Comparison of ENCODE assay signal across 8 cellular contexts in the genomic region with DNA sequence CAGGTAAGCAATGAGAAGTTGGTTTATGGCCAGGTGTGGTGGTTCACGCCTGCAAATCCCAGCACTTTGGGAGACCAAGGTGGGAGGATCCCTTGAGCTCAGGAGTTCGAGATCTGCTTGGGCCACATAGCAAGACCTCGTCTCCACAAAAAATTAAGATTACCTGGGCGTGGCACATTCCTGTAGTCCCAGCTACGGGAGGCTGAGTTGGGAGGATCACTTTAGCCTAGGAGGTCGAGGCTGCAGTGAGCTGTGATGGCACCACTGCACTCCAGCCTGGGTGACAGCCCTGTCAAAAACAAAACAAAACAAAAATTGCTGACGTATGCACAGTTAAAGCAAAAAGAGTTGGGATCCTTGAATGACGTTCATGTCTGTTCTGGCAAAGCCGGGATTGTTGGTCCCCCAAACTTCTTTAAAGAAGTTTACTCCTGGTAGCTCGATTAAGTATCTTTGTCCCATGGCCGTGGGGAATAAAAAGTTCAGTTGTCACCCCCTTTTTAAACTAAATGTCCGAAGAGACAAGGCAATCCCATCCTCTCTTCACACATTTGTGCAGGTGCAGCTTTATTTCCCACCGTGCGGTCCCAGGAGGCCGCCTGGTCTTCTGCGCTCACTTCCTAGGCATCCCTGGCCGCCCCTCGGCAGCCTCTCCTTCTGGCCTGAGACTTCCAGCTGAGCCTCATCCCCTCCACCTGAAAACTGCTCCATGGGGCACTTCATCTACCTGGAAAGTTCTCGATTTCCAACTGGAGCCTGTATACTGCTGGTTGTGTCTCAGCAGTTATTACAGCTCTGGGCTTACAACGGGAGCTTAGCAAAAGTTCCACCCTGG. TPM values are rescaled to one million over a fixed set of nuclear protein-coding genes. Genes with fewer than 3 reads are reported as not detected.
DNase-seq lines count a peak whose midpoint lies in the region; ATAC-seq and TF ChIP-seq lines count a peak whose summit lies in the region.

No MANE protein-coding gene starts in this region.

- H3K9me3 ChIP-seq in cardiac muscle cell (ENCODE audit: low read depth), result no peaks in the 10 kb centered on the region

- H3K4me3 ChIP-seq in WI38 (ENCODE audit: low read depth, low read length) (peak overlapping the region; percentile 85), cardiac muscle cell (peak overlapping the region; percentile 89), retinal pigment epithelial cell (ENCODE audit: low read length) (peak overlapping the region; percentile 75)

- ATAC-seq in HG02884 (IDR thresholded peaks at IDR 0.05; ENCODE audit: unreplicated experiment), result peak; percentile 0

- no peaks in the 10 kb centered on the region for H3K27me3 ChIP-seq in cardiac muscle cell

- peak; percentile 71 for DNase-seq in NCI-H146 (lab: John Stamatoyannopoulos, UW)
- DNase-seq in NCI-H146 treated with DMSO at 0.1 percent for 48 hours (lab: John Stamatoyannopoulos, UW; ENCODE audit: unreplicated experiment), result no peak
- no peak for DNase-seq in cardiac muscle cell (ENCODE audit: low read depth in 1 of 2, low spot score in 1 of 2)
- DNase-seq in retinal pigment epithelial cell (ENCODE audit: low read depth), result no peak
- no peak for DNase-seq in MV-4-11 (lab: John Stamatoyannopoulos, UW)
- DNase-seq in cortex of kidney (lab: John Stamatoyannopoulos, UW), result no peak

- TF ChIP-seq CTCF in WI38 (IDR thresholded peaks at IDR 0.05; ENCODE audit: low read depth, low read length) (no peak), cardiac muscle cell (IDR thresholded peaks at IDR 0.05; ENCODE audit: low read depth, low read length) (no peak), retinal pigment epithelial cell (conservative IDR thresholded peaks at IDR 0.05; ENCODE audit: low read depth, low read length) (no peak)

- no peaks in the 10 kb centered on the region for H3K36me3 ChIP-seq in cardiac muscle cell

- peaks cover 21% of the 10 kb centered on the region for H3K4me1 ChIP-seq in cardiac muscle cell (ENCODE audit: low read depth)

- peak overlapping the region; percentile 95 for H3K27ac ChIP-seq in cardiac muscle cell

RNA-seq across cellular contexts. Expression of gene SPOPL, which starts 0.8 kb away (rescaled TPM):
- total RNA-seq in cardiac muscle cell, result 13.6 and 17.1 TPM in 2 replicates
- 3.4 and 5.2 TPM in 2 replicates for polyA plus RNA-seq in cardiac muscle cell
